Comparison of ENCODE assay signal across 8 cellular contexts in genomic region chr1:39105061-39105840, GRCh38.
DNase-seq lines count a peak whose midpoint lies in the region; FAIRE-seq and TF ChIP-seq lines count a peak whose summit lies in the region.

No MANE protein-coding gene starts in this region.

- no peaks in the 10 kb centered on the region for H3K9me1 ChIP-seq in keratinocyte (ENCODE audit: control insufficient read depth, extremely low read depth, insufficient read depth, low read length)

- H3K4me3 ChIP-seq in AG09309 (ENCODE audit: control insufficient read depth, low read depth, low read length) (peak overlapping the region; percentile 95), Karpas-422 (ENCODE audit: low read length) (no peak overlapping the region), WERI-Rb-1 (ENCODE audit: low read depth, low read length) (peak overlapping the region; percentile 74), keratinocyte (ENCODE audit: control insufficient read depth in 2 of 3, extremely low read depth in 1 of 3, insufficient read depth in 2 of 3, low read depth in 1 of 3, low read length in 3 of 3) (peak overlapping the region; percentile 82 to 97 (median 94))

- H3K36me3 ChIP-seq in Karpas-422 (ENCODE audit: insufficient read depth, low read length) (no peaks in the 10 kb centered on the region), WERI-Rb-1 (no peaks in the 10 kb centered on the region), keratinocyte (ENCODE audit: control insufficient read depth in 2 of 2, extremely low read depth in 1 of 2, insufficient read depth in 2 of 2, low read length in 2 of 2) (peaks cover 0 to 2% of the 10 kb centered on the region in 2 experiments)

- peaks cover 11% of the 10 kb centered on the region; the same call in 1 of the 2 replicates for H4K20me1 ChIP-seq in Karpas-422 (ENCODE audit: insufficient read depth, low read depth, low read length)
- H4K20me1 ChIP-seq in keratinocyte (ENCODE audit: control insufficient read depth, extremely low read depth, insufficient read depth, low read length), result peaks cover 2% of the 10 kb centered on the region

- H3K9me3 ChIP-seq in Karpas-422 (ENCODE audit: low read length), result no peaks in the 10 kb centered on the region
- no peaks in the 10 kb centered on the region for H3K9me3 ChIP-seq in WERI-Rb-1 (ENCODE audit: severe bottlenecking)
- H3K9me3 ChIP-seq in keratinocyte (ENCODE audit: control insufficient read depth, low read depth, low read length), result no peaks in the 10 kb centered on the region

- H3K27me3 ChIP-seq in Karpas-422 (ENCODE audit: low read length) (0 out of 2 replicates have a peak, but pooled peaks cover 4% of the 10 kb centered on the region), WERI-Rb-1 (ENCODE audit: insufficient read depth, low read depth, severe bottlenecking) (no peaks in the 10 kb centered on the region), keratinocyte (ENCODE audit: control insufficient read depth, extremely low read depth, insufficient read depth, low read length) (no peaks in the 10 kb centered on the region)

- H3K9ac ChIP-seq in Karpas-422 (ENCODE audit: low read length) (no peak overlapping the region), keratinocyte (ENCODE audit: control insufficient read depth, extremely low read depth, insufficient read depth, low read length) (peak overlapping the region; percentile 99)

- TF ChIP-seq POLR2A in GM19099 (IDR thresholded peaks at IDR 0.05; ENCODE audit: extremely low read depth, insufficient read length, low read depth), result peak; percentile 71

- dilution Hi-C loops in keratinocyte (cut with MboI; ENCODE audit: extremely low pct_ligation_motif_present, low sequenced_read_pairs), result no loop called here

- H2AFZ ChIP-seq in Karpas-422 (ENCODE audit: low read length) (no peak overlapping the region), keratinocyte (ENCODE audit: control insufficient read depth, low read length) (no peak overlapping the region)

- H3K79me2 ChIP-seq in Karpas-422 (ENCODE audit: low read length), result no peaks in the 10 kb centered on the region
- H3K79me2 ChIP-seq in keratinocyte (ENCODE audit: control insufficient read depth, insufficient read depth, low read length), result peaks cover 60% of the 10 kb centered on the region

- no peaks in the 10 kb centered on the region for H3K9me2 ChIP-seq in Karpas-422 (replicated peaks; ENCODE audit: insufficient read depth, low read length)

- TF ChIP-seq CTCF in AG09309 (IDR thresholded peaks at IDR 0.05; ENCODE audit: control insufficient read depth, insufficient read depth, low read depth, low read length, missing control alignments) (no peak), WERI-Rb-1 (IDR thresholded peaks at IDR 0.05; ENCODE audit: low read depth, low read length) (no peak), keratinocyte (optimal IDR thresholded peaks at IDR 0.05 in 1 of 3, IDR thresholded peaks at IDR 0.05 in 1 of 3, conservative IDR thresholded peaks at IDR 0.05 in 1 of 3; ENCODE audit: extremely low read depth in 1 of 3, insufficient read depth in 2 of 3, low read length in 3 of 3) (no peak)

- H3K4me2 ChIP-seq in Karpas-422 (ENCODE audit: low read depth, low read length, poor library complexity, severe bottlenecking) (no peak overlapping the region), keratinocyte (ENCODE audit: control insufficient read depth, extremely low read depth, insufficient read depth, low read depth, low read length) (peak overlapping the region; percentile 89)

- DNase-seq in AG09309 (ENCODE audit: low read depth) (no peak), Karpas-422 (peak; percentile 9), WERI-Rb-1 (peak; percentile 60), caudate nucleus (lab: John Stamatoyannopoulos, UW) (peak in 34 of 61 donors; percentile 24 to 72 (median 48)), keratinocyte (ENCODE audit: low read depth, low spot score) (no peak), HTR-8/SVneo (ENCODE audit: insufficient read length, low spot score) (no peak)
- DNase-seq in stimulated activated CD4-positive, alpha-beta T cell treated with anti-CD3 and anti-CD28 coated beads, Interleukin-15, amount 100 ng/mL, for 24 hours, result peak; percentile 76

- H3K4me1 ChIP-seq in Karpas-422 (ENCODE audit: low read length) (peaks cover 20% of the 10 kb centered on the region), keratinocyte (ENCODE audit: control insufficient read depth, extremely low read depth, insufficient read depth, low read length) (peaks cover 53% of the 10 kb centered on the region)

- no peak overlapping the region for H3K27ac ChIP-seq in Karpas-422 (ENCODE audit: low read length)
- H3K27ac ChIP-seq in WERI-Rb-1, result peak overlapping the region; percentile 86
- peak overlapping the region; percentile 92 for H3K27ac ChIP-seq in caudate nucleus (ENCODE audit: low read depth, low read length)
- peak overlapping the region; percentile 100 for H3K27ac ChIP-seq in keratinocyte (ENCODE audit: control insufficient read depth, insufficient read depth, low read length)

- FAIRE-seq in keratinocyte (lab: Jason Lieb, UNC), result no peak
- no peak for FAIRE-seq in HTR-8/SVneo (lab: Jason Lieb, UNC)

Comparison
In these comparisons a context has a peak if more than half of its experiments do, and no peak if none do; other contexts are left out.
1. DNase-seq: peak in Karpas-422 (single experiment), WERI-Rb-1 (single experiment), caudate nucleus (34 of 61) and stimulated activated CD4-positive, alpha-beta T cell treated with anti-CD3 and anti-CD28 coated beads, Interleukin-15, amount 100 ng/mL, for 24 hours (single experiment); none in AG09309 (single experiment), keratinocyte (single experiment) and HTR-8/SVneo (single experiment).